In the genomic region with DNA sequence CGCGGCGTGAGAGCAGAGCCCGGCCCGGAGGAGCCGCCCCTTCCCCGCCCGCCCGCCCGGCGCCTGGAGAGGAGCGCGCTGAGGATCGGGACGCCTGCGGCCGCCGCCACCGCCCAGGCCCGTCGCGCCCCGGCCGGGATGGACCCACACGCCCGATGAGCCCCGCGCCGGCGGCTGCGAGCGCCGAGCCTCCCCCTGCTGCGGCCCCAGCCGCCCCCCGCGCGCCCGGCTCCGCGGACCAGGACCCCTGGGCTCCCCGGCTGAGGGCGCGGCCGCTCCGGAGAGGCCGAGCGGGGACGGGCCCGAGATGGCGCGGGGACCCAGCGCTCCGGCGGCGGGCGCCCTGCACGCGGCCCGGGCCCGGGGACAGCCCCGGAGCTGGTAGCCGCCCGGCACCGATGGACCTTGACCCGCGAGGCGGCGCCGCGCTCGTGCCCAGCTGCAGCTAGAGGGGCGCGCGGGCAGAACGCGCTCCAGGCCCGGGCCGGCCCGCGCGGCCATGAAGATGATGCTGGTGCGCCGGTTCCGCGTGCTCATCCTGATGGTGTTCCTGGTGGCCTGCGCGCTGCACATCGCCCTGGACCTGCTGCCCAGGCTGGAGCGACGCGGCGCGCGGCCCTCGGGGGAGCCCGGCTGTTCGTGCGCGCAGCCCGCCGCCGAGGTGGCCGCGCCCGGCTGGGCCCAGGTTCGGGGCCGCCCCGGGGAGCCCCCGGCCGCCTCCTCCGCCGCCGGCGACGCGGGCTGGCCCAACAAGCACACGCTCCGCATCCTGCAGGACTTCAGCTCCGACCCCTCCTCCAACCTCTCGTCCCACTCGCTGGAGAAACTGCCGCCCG, we compare ENCODE assay signal across 8 cellular contexts. TPM values are rescaled to one million over a fixed set of nuclear protein-coding genes. Genes with fewer than 3 reads are reported as not detected.
DNase-seq lines count a peak whose midpoint lies in the region; ATAC-seq and TF ChIP-seq lines count a peak whose summit lies in the region.

No MANE protein-coding gene starts in this region.

- no peak for TF ChIP-seq POLR2A in esophagus squamous epithelium (IDR thresholded peaks at IDR 0.05)

- H3K4me2 ChIP-seq in neural cell (ENCODE audit: low read length), result no peak overlapping the region

- TF ChIP-seq CTCF in esophagus squamous epithelium (IDR thresholded peaks at IDR 0.05) (no peak), neural cell (IDR thresholded peaks at IDR 0.05; ENCODE audit: poor library complexity, severe bottlenecking) (no peak)

- H3K27ac ChIP-seq in esophagus squamous epithelium (peak overlapping the region; percentile 76 to 95 (median 88)), neural cell (ENCODE audit: low read length) (peak overlapping the region; percentile 73)

- intact Hi-C loops in esophagus squamous epithelium (cut with DNase I), result no loop called here

- H3K9ac ChIP-seq in neural cell (ENCODE audit: low read length), result peak overlapping the region; percentile 93

- H3K9me2 ChIP-seq in neural cell (ENCODE audit: insufficient read depth, low read length), result no peaks in the 10 kb centered on the region

- H3K36me3 ChIP-seq in esophagus squamous epithelium (peaks cover 16 to 30% (median 18%) of the 10 kb centered on the region in 3 donors), neural cell (ENCODE audit: insufficient read depth, low read length) (no peaks in the 10 kb centered on the region)

- TF ChIP-seq EP300 in neural cell (conservative IDR thresholded peaks at IDR 0.05; ENCODE audit: poor library complexity, severe bottlenecking), result no peak

- no peaks in the 10 kb centered on the region for H3F3A ChIP-seq in neural cell (ENCODE audit: insufficient read depth, low read length, poor library complexity, severe bottlenecking)

- H3K4me1 ChIP-seq in esophagus squamous epithelium, result peaks cover 35 to 66% (median 40%) of the 10 kb centered on the region in 3 donors

- H4K20me1 ChIP-seq in neural cell (ENCODE audit: insufficient read depth), result no peaks in the 10 kb centered on the region

- DNase-seq in AG08396 (ENCODE audit: low spot score), result peak; percentile 58
- DNase-seq in LHCN-M2 (ENCODE audit: low read depth), result peak; percentile 21
- DNase-seq in esophagus squamous epithelium (lab: John Stamatoyannopoulos, UW), result no peak
- no peak for DNase-seq in activated CD4-positive, alpha-beta T cell treated with anti-CD3 and anti-CD28 coated beads, Interleukin-2, amount 50 U/mL, for 4 hours
- DNase-seq in DMS114 treated with DMSO at 0.1 percent for 48 hours (lab: John Stamatoyannopoulos, UW; ENCODE audit: unreplicated experiment), result no peak

- WGBS in esophagus squamous epithelium, 2 donors, result no CpG with 5 or more reads among the region's 124 CpGs

- H3K4me3 ChIP-seq in esophagus squamous epithelium (peak overlapping the region; percentile 55 to 89 (median 65)), neural cell (ENCODE audit: low read length) (peak overlapping the region; percentile 79)

- no peaks in the 10 kb centered on the region for H3K9me3 ChIP-seq in esophagus squamous epithelium
- no peaks in the 10 kb centered on the region for H3K9me3 ChIP-seq in neural cell (ENCODE audit: low read length)

- H3K79me2 ChIP-seq in neural cell (replicated peaks; ENCODE audit: insufficient read depth, low read length), result peaks cover 49% of the 10 kb centered on the region

- ATAC-seq in GM18861 (IDR thresholded peaks at IDR 0.05; ENCODE audit: unreplicated experiment) (no peak), GM21381 (IDR thresholded peaks at IDR 0.05; ENCODE audit: unreplicated experiment) (no peak)

- peaks cover 0 to 48% (median 0%) of the 10 kb centered on the region in 4 donors for H3K27me3 ChIP-seq in esophagus squamous epithelium
- no peaks in the 10 kb centered on the region for H3K27me3 ChIP-seq in neural cell (ENCODE audit: insufficient read depth, low read depth, low read length)

- TF ChIP-seq RAD21 in neural cell (conservative IDR thresholded peaks at IDR 0.05), result no peak

- H2AFZ ChIP-seq in neural cell (ENCODE audit: low read depth, low read length), result no peak overlapping the region

TF ChIP-seq in neural cell, 6 proteins besides CTCF, POLR2A, EP300 and RAD21:
- TF ChIP-seq TAF1 (IDR thresholded peaks at IDR 0.05; ENCODE audit: low read depth) (no peak), MXI1 (conservative IDR thresholded peaks at IDR 0.05; ENCODE audit: poor library complexity, severe bottlenecking) (peak; percentile 34)

RNA-seq across cellular contexts. Expression of a gene that starts 0.5 kb away (rescaled TPM):
- total RNA-seq in LHCN-M2 (2014; rRNA removed) (20.8 and 36.4 TPM in 2 replicates), esophagus squamous epithelium (10 to 100 TPM in 3 of 4 donors, 1 to 10 TPM in 1; 8.5 to 16.0 (median 13.7) TPM)
- polyA plus RNA-seq in LHCN-M2 (2012), result 11.4 TPM
- 22.7 and 29.7 TPM in 2 replicates for polyA plus RNA-seq in neural cell
- 37.9 and 40.4 TPM in 2 replicates for polyA minus RNA-seq in neural cell

Comparison
In these comparisons a context has a peak if more than half of its experiments do, and no peak if none do; other contexts are left out.
1. DNase-seq: peak in AG08396 (single experiment) and LHCN-M2 (single experiment); none in esophagus squamous epithelium (single experiment), activated CD4-positive, alpha-beta T cell treated with anti-CD3 and anti-CD28 coated beads, Interleukin-2, amount 50 U/mL, for 4 hours (0 of 2) and DMS114 treated with DMSO at 0.1 percent for 48 hours (single experiment).